In genomic region chr2:96150791-96151594, GRCh38 we compare ENCODE assay signal across 25 cellular contexts. TPM values are rescaled to one million over a fixed set of nuclear protein-coding genes. Genes with fewer than 3 reads are reported as not detected.
DNase-seq lines count a peak whose midpoint lies in the region; ATAC-seq and TF ChIP-seq lines count a peak whose summit lies in the region.
"Had no signal": no experiment of that assay in that cellular context is flagged by ENCODE, and none has a peak within 500 bp of the region (broad histone marks: within the 10 kb centered on the region; RNA-seq: fewer than 3 reads in every experiment).

No MANE protein-coding gene starts in this region.

- H2BK5ac ChIP-seq in trophoblast cell (ENCODE audit: low read depth, low read length, poor library complexity), result no peak overlapping the region

- H4K91ac ChIP-seq in trophoblast cell (ENCODE audit: low read depth, low read length), result peak overlapping the region; percentile 8

- ATAC-seq in SK-N-SH treated with all-trans-retinoic acid at 6 μM for 48 hours (no peak), HG03460 (IDR thresholded peaks at IDR 0.05; ENCODE audit: unreplicated experiment) (no peak)
- ATAC-seq: gastroesophageal sphincter, Panc1, upper lobe of right lung had no signal

- H3K27me3 ChIP-seq in SK-N-SH (ENCODE audit: insufficient read depth), result no peaks in the 10 kb centered on the region
- H3K27me3 ChIP-seq in trophoblast cell (ENCODE audit: insufficient read depth, low read length), result no peaks in the 10 kb centered on the region
- H3K27me3 ChIP-seq: BLaER1, brain microvascular endothelial cell, dorsolateral prefrontal cortex, gastroesophageal sphincter, upper lobe of right lung had no signal

- H4K12ac ChIP-seq in trophoblast cell (ENCODE audit: low read depth, low read length), result no peak overlapping the region

- peak; percentile 3 for DNase-seq in SK-N-SH
- peak; percentile 53 for DNase-seq in chondrocyte (ENCODE audit: low spot score)
- DNase-seq in trophoblast cell, result no peak
- DNase-seq in DMS114 treated with DMSO at 0.1 percent for 48 hours (lab: John Stamatoyannopoulos, UW; ENCODE audit: unreplicated experiment), result no peak
- DNase-seq in GF-D8 (lab: John Stamatoyannopoulos, UW), result no peak
- DNase-seq: activated naive CD4-positive, alpha-beta T cell treated with anti-CD3 and anti-CD28 coated beads, Interleukin-2, amount 50 U/mL, for 16 hours; brain microvascular endothelial cell; erythroblast; NCI-H1417; NCI-H2171 treated with DMSO at 0.1 percent for 48 hours; stimulated activated CD4-positive, alpha-beta T cell treated with anti-CD3 and anti-CD28 coated beads, Interleukin-12 subunit alpha, Interleukin-12 subunit beta, amount 100 ng/mL, for 4 hours; stimulated activated naive CD4-positive, alpha-beta T cell treated with Interleukin-2 at 50 U/mL for 16 hours; upper lobe of right lung had no signal

- H3K4me1 ChIP-seq in SK-N-SH (ENCODE audit: control insufficient read depth in 1 of 2, insufficient read depth in 2 of 2, low read depth in 1 of 2, low read length in 1 of 2) (peaks cover 30 to 42% of the 10 kb centered on the region in 2 experiments), trophoblast cell (ENCODE audit: control insufficient read depth in 1 of 2, insufficient read depth in 2 of 2, low read length in 2 of 2) (peaks cover 26 to 29% of the 10 kb centered on the region in 2 experiments)
- H3K4me1 ChIP-seq: prostate gland had no signal

- H3K9me3 Mint-ChIP-seq in IgD-negative memory B cell, result no peaks in the 10 kb centered on the region
- H3K9me3 Mint-ChIP-seq in chondrocyte (ENCODE audit: low read depth), result no peaks in the 10 kb centered on the region

- H3F3A ChIP-seq in SK-N-SH (replicated peaks; ENCODE audit: insufficient read depth), result peaks cover 29% of the 10 kb centered on the region

- H3K9ac ChIP-seq in SK-N-SH (no peak overlapping the region), trophoblast cell (ENCODE audit: low read length) (no peak overlapping the region)
- H3K9ac ChIP-seq: BLaER1 had no signal

- H3K14ac ChIP-seq in trophoblast cell (ENCODE audit: low read length), result no peak overlapping the region

- H2BK120ac ChIP-seq in trophoblast cell (ENCODE audit: insufficient read depth, low read length, poor library complexity), result no peak overlapping the region

- H3K27ac ChIP-seq in SK-N-SH (ENCODE audit: low read depth in 2 of 2, low read length in 1 of 2) (no peak overlapping the region), trophoblast cell (ENCODE audit: low read depth, low read length) (no peak overlapping the region)
- H3K27ac ChIP-seq: 22Rv1, BLaER1, brain microvascular endothelial cell, dorsolateral prefrontal cortex, gastroesophageal sphincter, prostate gland, upper lobe of right lung, VCaP had no signal

- H3K27ac Mint-ChIP-seq in IgD-negative memory B cell (peak overlapping the region in 2 of 3 donors; percentile 97 to 99), chondrocyte (ENCODE audit: unreplicated experiment) (no peak overlapping the region)

- H3K4ac ChIP-seq in trophoblast cell (ENCODE audit: low read depth, low read length), result no peak overlapping the region

- H3K36me3 ChIP-seq in SK-N-SH (replicated peaks in 1 of 2; ENCODE audit: control insufficient read depth in 1 of 2, insufficient read depth in 2 of 2, low read length in 1 of 2), result no peaks in the 10 kb centered on the region
- no peaks in the 10 kb centered on the region for H3K36me3 ChIP-seq in trophoblast cell (ENCODE audit: control insufficient read depth in 1 of 2, insufficient read depth in 2 of 2, low read length in 2 of 2)
- H3K36me3 ChIP-seq: BLaER1, brain microvascular endothelial cell, gastroesophageal sphincter, prostate gland, upper lobe of right lung had no signal

- TF ChIP-seq EP300 in SK-N-SH (IDR thresholded peaks at IDR 0.05; ENCODE audit: borderline replicate concordance in 1 of 2, low read depth in 1 of 2, low read length in 1 of 2), result no peak

- 94% methylated on average over 7 of the region's 14 CpGs for WGBS in SK-N-SH (ENCODE audit: low lambda C conversion rate)
- no CpG with 5 or more reads among the region's 14 CpGs for WGBS in trophoblast cell (ENCODE audit: extremely low coverage, insufficient coverage, insufficient read length)

- H3K9me3 ChIP-seq in SK-N-SH, result no peaks in the 10 kb centered on the region
- H3K9me3 ChIP-seq in trophoblast cell (ENCODE audit: insufficient read depth, low read depth, low read length), result peaks cover 2% of the 10 kb centered on the region
- H3K9me3 ChIP-seq: BLaER1, gastroesophageal sphincter, prostate gland, upper lobe of right lung had no signal

- H3K79me1 ChIP-seq in trophoblast cell (ENCODE audit: low read length), result peaks cover 17% of the 10 kb centered on the region

- H3K27me3 Mint-ChIP-seq in IgD-negative memory B cell (no peaks in the 10 kb centered on the region), chondrocyte (ENCODE audit: low read depth) (peaks cover 2% of the 10 kb centered on the region)

- H3K23ac ChIP-seq in trophoblast cell (ENCODE audit: low read length), result no peak overlapping the region

- CTCF ChIA-PET in SK-N-SH (lab: Yijun Ruan, JAX), result interaction anchor here (1.5 to 7.0 kb wide), 4 partner anchors 12 to 158 kb away, joined by 6 to 49 read pairs (median 20); partner anchors contain the start of genes ADRA2B and ASTL

- no peaks in the 10 kb centered on the region for H4K20me1 ChIP-seq in SK-N-SH (ENCODE audit: insufficient read depth)
- H4K20me1 ChIP-seq: BLaER1 had no signal

- H3K4me3 ChIP-seq in SK-N-SH (ENCODE audit: low read depth in 2 of 2, low read length in 1 of 2), result no peak overlapping the region
- H3K4me3 ChIP-seq in trophoblast cell (ENCODE audit: low read depth, low read length), result no peak overlapping the region
- H3K4me3 ChIP-seq: BLaER1, dorsolateral prefrontal cortex, gastroesophageal sphincter, prostate gland, upper lobe of right lung had no signal

- H3K79me2 ChIP-seq in SK-N-SH (ENCODE audit: insufficient read depth), result peaks cover 6% of the 10 kb centered on the region; the same call in 1 of the 2 replicates
- peaks cover 4% of the 10 kb centered on the region for H3K79me2 ChIP-seq in trophoblast cell (ENCODE audit: control insufficient read depth, insufficient read depth, low read length, poor library complexity)

- H3K4me2 ChIP-seq in SK-N-SH (no peak overlapping the region), trophoblast cell (ENCODE audit: low read length) (no peak overlapping the region)
- H3K4me2 ChIP-seq: BLaER1 had no signal

- H3K4me3 Mint-ChIP-seq in IgD-negative memory B cell, result peak overlapping the region in 2 of 4 donors; percentile 60
- H3K4me3 Mint-ChIP-seq in chondrocyte (ENCODE audit: unreplicated experiment), result no peak overlapping the region

- no peak overlapping the region for H2AK5ac ChIP-seq in trophoblast cell (ENCODE audit: low read length)

- H3K4me1 Mint-ChIP-seq in IgD-negative memory B cell (peaks cover 16 to 32% (median 28%) of the 10 kb centered on the region in 3 donors), chondrocyte (ENCODE audit: low read depth) (peaks cover 5% of the 10 kb centered on the region)

- no peak overlapping the region for H3K18ac ChIP-seq in trophoblast cell (ENCODE audit: low read length)

- H2AFZ ChIP-seq in SK-N-SH (ENCODE audit: low read depth) (no peak overlapping the region), trophoblast cell (ENCODE audit: insufficient read depth, low read length, poor library complexity) (no peak overlapping the region)

- POLR2A ChIA-PET in SK-N-SH (lab: Yijun Ruan, JAX), result interaction anchor here (0.6 to 0.7 kb wide), 2 partner anchors 39 to 131 kb away, joined by 4 read pairs; no protein-coding TSS in a partner anchor

- TF ChIP-seq CTCF in SK-N-SH (IDR thresholded peaks at IDR 0.05) (no peak), chondrocyte (IDR thresholded peaks at IDR 0.05) (no peak)

- H4K8ac ChIP-seq in trophoblast cell (ENCODE audit: low read depth, low read length), result no peak overlapping the region

- no peaks in the 10 kb centered on the region for H3K9me2 ChIP-seq in SK-N-SH

- no peak for TF ChIP-seq RAD21 in SK-N-SH (IDR thresholded peaks at IDR 0.05; ENCODE audit: low read length)

- H2BK12ac ChIP-seq in trophoblast cell (ENCODE audit: low read length), result no peak overlapping the region

- H3K36me3 Mint-ChIP-seq in IgD-negative memory B cell, result no peaks in the 10 kb centered on the region
- no peaks in the 10 kb centered on the region for H3K36me3 Mint-ChIP-seq in chondrocyte (ENCODE audit: low read depth)

TF ChIP-seq in SK-N-SH treated with all-trans-retinoic acid at 6 μM for 48 hours, 23 proteins besides CTCF, POLR2A, EP300 and RAD21 (continues in another document):
- no peak for TF ChIP-seq OSR1 (CRISPR knock-in tag; IDR thresholded peaks at IDR 0.05)
- no peak for TF ChIP-seq TCF4 (CRISPR knock-in tag; IDR thresholded peaks at IDR 0.05; ENCODE audit: borderline replicate concordance)
- no peak for TF ChIP-seq ARNTL (CRISPR knock-in tag; IDR thresholded peaks at IDR 0.05; ENCODE audit: borderline replicate concordance, low read depth)
- TF ChIP-seq ZC3H10 (CRISPR knock-in tag; IDR thresholded peaks at IDR 0.05), result no peak
- TF ChIP-seq ISL1 (CRISPR knock-in tag; IDR thresholded peaks at IDR 0.05), result no peak
- TF ChIP-seq ZFP3 (CRISPR knock-in tag; IDR thresholded peaks at IDR 0.05), result no peak
- no peak for TF ChIP-seq ZNF70 (CRISPR knock-in tag; IDR thresholded peaks at IDR 0.05)

RNA-seq across cellular contexts. Expression of gene DUSP2, which starts 5.8 kb away (rescaled TPM):
- 0.79 and 1.2 TPM in 2 replicates for polyA plus RNA-seq in SK-N-SH (2012; rRNA removed)
- polyA plus RNA-seq in SK-N-SH (2012; cell fraction: cytosol; rRNA removed), result 0.14 and 0.38 TPM in 2 replicates
- polyA plus RNA-seq in SK-N-SH (2012; cell fraction: nucleus; rRNA removed), result 6.4 and 7.5 TPM in 2 replicates
- polyA plus RNA-seq in IgD-negative memory B cell, result 55.6 TPM
- total RNA-seq in chondrocyte, result 0.31 to 1.3 TPM (median 1.1 TPM) in 3 replicates
- polyA plus RNA-seq in trophoblast cell (2013), result 4.0 and 4.5 TPM in 2 replicates

RNA-seq across cellular contexts. Expression of gene ASTL, which starts 12.7 kb away (rescaled TPM):
- polyA plus RNA-seq in SK-N-SH (2012; rRNA removed), result not detected in 2 replicates
- polyA plus RNA-seq in SK-N-SH (2012; cell fraction: cytosol; rRNA removed), result not detected in 2 replicates
- polyA plus RNA-seq in SK-N-SH (2012; cell fraction: nucleus; rRNA removed), result not detected in 2 replicates
- not detected for polyA plus RNA-seq in IgD-negative memory B cell
- not detected in 3 replicates for total RNA-seq in chondrocyte
- polyA plus RNA-seq in trophoblast cell (2013), result 0.07 TPM in 1 of 2 replicates, not detected in the other
- total RNA-seq: Daoy, gastroesophageal sphincter, LHCN-M2, upper lobe of right lung had no signal

RNA-seq across cellular contexts. Expression of gene ADRA2B, which starts 34.6 kb away (rescaled TPM):
- polyA plus RNA-seq in SK-N-SH (2012; rRNA removed) (not detected in 2 replicates), IgD-negative memory B cell (not detected)
- not detected in 2 replicates for polyA plus RNA-seq in SK-N-SH (2012; cell fraction: cytosol; rRNA removed)
- polyA plus RNA-seq in SK-N-SH (2012; cell fraction: nucleus; rRNA removed), result 0.06 and 0.15 TPM in 2 replicates
- total RNA-seq in chondrocyte, result 0.07 TPM in 1 of 3 replicates, not detected in the others
- 3.6 and 3.8 TPM in 2 replicates for polyA plus RNA-seq in trophoblast cell (2013)
- total RNA-seq: Daoy, LHCN-M2 had no signal

RNA-seq across cellular contexts. Expression of gene STARD7, which starts 57.6 kb away (rescaled TPM):
- polyA plus RNA-seq in SK-N-SH (2012; rRNA removed) (36.1 and 45.8 TPM in 2 replicates), IgD-negative memory B cell (193 TPM)
- polyA plus RNA-seq in SK-N-SH (2012; cell fraction: cytosol; rRNA removed), result 51.1 and 53.2 TPM in 2 replicates
- 32.7 and 48.4 TPM in 2 replicates for polyA plus RNA-seq in SK-N-SH (2012; cell fraction: nucleus; rRNA removed)
- 61.0 to 81.8 TPM (median 66.1 TPM) in 3 replicates for total RNA-seq in chondrocyte
- 70.0 and 72.7 TPM in 2 replicates for polyA plus RNA-seq in trophoblast cell (2013)

Comparison
In these comparisons a context has a peak if more than half of its experiments do, and no peak if none do; other contexts are left out.
1. DNase-seq: peak in SK-N-SH (single experiment) and chondrocyte (single experiment); none in trophoblast cell (0 of 2), DMS114 treated with DMSO at 0.1 percent for 48 hours (single experiment) and GF-D8 (single experiment).